In the genomic region with DNA sequence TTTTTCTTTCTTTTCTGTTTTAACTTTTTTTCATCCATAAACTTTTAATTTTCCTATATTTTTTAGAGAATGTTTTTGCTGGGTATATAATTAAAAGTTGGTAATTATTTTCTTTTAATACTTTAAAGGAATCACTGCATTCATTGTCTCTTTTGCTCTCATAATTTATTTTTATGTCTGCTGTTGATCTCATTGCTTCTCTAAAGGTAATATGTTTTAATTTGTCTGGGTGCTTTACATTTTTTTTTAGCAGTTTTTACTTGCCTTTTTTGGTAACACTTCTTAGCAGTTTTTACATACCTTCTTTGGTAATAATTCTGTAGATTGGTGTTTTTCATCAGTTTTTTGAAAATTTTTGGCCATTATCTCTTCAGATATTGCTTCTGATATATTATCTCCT, we compare ENCODE assay signal across 20 cellular contexts.
A peak's percentile ranks its signal among the peaks of the same experiment; 100 is the strongest.
DNase-seq lines count a peak whose midpoint lies in the region; ATAC-seq, FAIRE-seq and TF ChIP-seq lines count a peak whose summit lies in the region.
"Had no signal": no experiment of that assay in that cellular context is flagged by ENCODE, and none has a peak within 500 bp of the region (broad histone marks: within the 10 kb centered on the region; RNA-seq: fewer than 3 reads in every experiment).

No MANE protein-coding gene starts in this region.

- no peak for ATAC-seq in WTC11
- ATAC-seq: A549; CD8-positive, alpha-beta T cell had no signal

- POLR2A ChIA-PET in HEK293 (lab: Yijun Ruan, JAX) (no interaction called here), WTC11 (lab: Charles Lee) (no interaction called here)

- peaks cover 4% of the 10 kb centered on the region for H3K4me1 Mint-ChIP-seq in WTC11
- H3K4me1 Mint-ChIP-seq: B cell had no signal

- no peak overlapping the region for H3K4me3 Mint-ChIP-seq in WTC11
- H3K4me3 Mint-ChIP-seq: B cell; CD4-positive, alpha-beta T cell; CD8-positive, alpha-beta T cell had no signal

- H3K36me3 Mint-ChIP-seq in WTC11: peaks cover 36% of the 10 kb centered on the region
- H3K36me3 Mint-ChIP-seq: CD8-positive, alpha-beta T cell had no signal

- H3K27ac Mint-ChIP-seq in WTC11: no peak overlapping the region
- H3K27ac Mint-ChIP-seq: B cell; CD4-positive, alpha-beta T cell; CD8-positive, alpha-beta T cell had no signal

- H3K9me3 ChIP-seq in HEK293 (ENCODE audit: control insufficient read depth, insufficient read depth, low read depth, low read length): no peaks in the 10 kb centered on the region
- H3K9me3 ChIP-seq in small intestine (ENCODE audit: control insufficient read depth, low read depth): no peaks in the 10 kb centered on the region

- CTCF ChIA-PET in HEK293 (lab: Yijun Ruan, JAX) (interaction anchor here (0.6 to 2.2 kb wide), 3 partner anchors 184 to 224 kb away, joined by 4 to 9 read pairs (median 5); no protein-coding TSS in a partner anchor), WTC11 (lab: Charles Lee) (no interaction called here)

- TF ChIP-seq CTCF in HEK293 (tag by site-specific recombination; IDR thresholded peaks at IDR 0.05): no peak
- TF ChIP-seq CTCF in WTC11 (IDR thresholded peaks at IDR 0.05): no peak

- no peaks in the 10 kb centered on the region for H3K27me3 ChIP-seq in small intestine (ENCODE audit: control insufficient read depth in 2 of 2, insufficient read depth in 2 of 2, low read length in 2 of 2)
- H3K27me3 ChIP-seq: BLaER1 treated with 17β-estradiol and CSF1 and Interleukin-3, amounts not matched to agents 10 nM and 100 nM had no signal

- peak; percentile 5 for FAIRE-seq in small intestine (lab: Jason Lieb, UNC)
- FAIRE-seq: A549, D721Med, GM12891, GM19239 had no signal

- no peaks in the 10 kb centered on the region for H3K4me1 ChIP-seq in HEK293 (ENCODE audit: control insufficient read depth, insufficient read depth, low read length)
- no peaks in the 10 kb centered on the region for H3K4me1 ChIP-seq in small intestine (ENCODE audit: control insufficient read depth in 2 of 2, insufficient read depth in 1 of 2, low read depth in 1 of 2, low read length in 1 of 2)
- H3K4me1 ChIP-seq: A549 had no signal

- no peaks in the 10 kb centered on the region for H3K36me3 ChIP-seq in HEK293 (ENCODE audit: control insufficient read depth in 2 of 2, insufficient read depth in 1 of 2, low read length in 2 of 2)
- H3K36me3 ChIP-seq in small intestine (ENCODE audit: control insufficient read depth in 2 of 2, insufficient read depth in 2 of 2, low read length in 2 of 2): no peaks in the 10 kb centered on the region
- H3K36me3 ChIP-seq: BLaER1 treated with 17β-estradiol and CSF1 and Interleukin-3, amounts not matched to agents 10 nM and 100 nM had no signal

- DNase-seq in WTC11 (ENCODE audit: low spot score): no peak
- no peak for DNase-seq in small intestine
- DNase-seq in germinal center (ENCODE audit: low spot score): no peak
- no peak for DNase-seq in SKM-1 (lab: John Stamatoyannopoulos, UW; ENCODE audit: unreplicated experiment)
- DNase-seq: AML-193; Caco-2; Calu3; CD4-positive, alpha-beta T cell; CD8-positive, alpha-beta T cell; DMS79 treated with DMSO at 0.1 percent for 48 hours; GF-D8 had no signal

- H3K9me3 Mint-ChIP-seq in WTC11: peaks cover 63% of the 10 kb centered on the region

- H3K27ac ChIP-seq in HEK293 (ENCODE audit: extremely low read depth, low read depth, low read length): no peak overlapping the region
- no peak overlapping the region for H3K27ac ChIP-seq in small intestine (ENCODE audit: low read depth in 1 of 2, low read length in 1 of 2)
- H3K27ac ChIP-seq: 22Rv1; A549; BLaER1 treated with 17β-estradiol and CSF1 and Interleukin-3, amounts not matched to agents 10 nM and 100 nM; C4-2B had no signal

- H3K27me3 Mint-ChIP-seq in WTC11 (ENCODE audit: low read depth): peaks cover 8% of the 10 kb centered on the region

- H3K4me3 ChIP-seq in HEK293 (ENCODE audit: low read depth, low read length) (no peak overlapping the region), small intestine (ENCODE audit: low read depth in 1 of 2, low read length in 2 of 2) (no peak overlapping the region)
- H3K4me3 ChIP-seq: A549; BLaER1 treated with 17β-estradiol and CSF1 and Interleukin-3, amounts not matched to agents 10 nM and 100 nM had no signal

TF ChIP-seq in HEK293, 187 proteins besides CTCF, POLR2A, EP300 and RAD21:
- TF ChIP-seq ZBTB1 (tag by site-specific recombination; IDR thresholded peaks at IDR 0.05): no peak
- TF ChIP-seq SETDB1 (IDR thresholded peaks at IDR 0.05; ENCODE audit: insufficient read length, low read length): peak; percentile 69

TF ChIP-seq in WTC11, 78 proteins besides CTCF, POLR2A, EP300 and RAD21:
- TF ChIP-seq NFE2L1 (CRISPR knock-in tag; IDR thresholded peaks at IDR 0.05) (no peak), ZNF317 (CRISPR knock-in tag; IDR thresholded peaks at IDR 0.05; ENCODE audit: borderline replicate concordance, low read depth) (peak; percentile 72; the same call in 1 of the 2 replicates)
